4 cellular contexts compared by ENCODE assay signal in the genomic region with DNA sequence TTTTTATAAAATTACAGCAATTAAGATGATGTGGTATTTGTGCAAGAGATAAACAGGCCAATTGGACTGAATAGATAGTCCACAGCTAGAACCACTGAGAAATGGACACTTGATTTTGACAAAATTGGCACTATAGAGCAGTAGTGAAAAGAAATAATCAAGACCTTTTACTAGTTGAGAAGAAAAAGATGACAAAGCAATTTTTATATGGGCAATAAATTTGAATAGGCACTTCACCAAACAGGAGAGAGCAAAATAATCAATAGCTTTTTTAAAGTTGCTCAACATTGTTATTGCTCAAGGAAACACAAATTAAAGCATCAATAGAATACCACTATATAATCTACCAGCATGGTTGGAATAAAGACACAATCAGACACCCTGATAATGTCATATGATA.
TF ChIP-seq lines count a peak whose summit lies in the region.

No MANE protein-coding gene starts in this region.

TF ChIP-seq in HepG2, 621 proteins besides CTCF, POLR2A, EP300 and RAD21:
- TF ChIP-seq MAFK (conservative IDR thresholded peaks at IDR 0.05 in 1 of 2, IDR thresholded peaks at IDR 0.05 in 1 of 2; ENCODE audit: low read length in 2 of 2) (peak; percentile 52 to 74), NFE2L2 (IDR thresholded peaks at IDR 0.05; ENCODE audit: low read length) (peak; percentile 40; the same call in 1 of the 2 replicates), SRF (IDR thresholded peaks at IDR 0.05; ENCODE audit: low read depth, low read length) (no peak), POLR2G (IDR thresholded peaks at IDR 0.05; ENCODE audit: low read depth, low read length) (no peak), MAFF (IDR thresholded peaks at IDR 0.05; ENCODE audit: low read depth, low read length) (peak; percentile 65)

TF ChIP-seq in A549, 52 proteins besides CTCF, POLR2A, EP300 and RAD21:
- no peak for TF ChIP-seq SREBF2 (IDR thresholded peaks at IDR 0.05)
- TF ChIP-seq EHMT2 (IDR thresholded peaks at IDR 0.05; ENCODE audit: low read depth), result no peak
- TF ChIP-seq SMC3 (IDR thresholded peaks at IDR 0.05), result no peak
- no peak for TF ChIP-seq HEYL (CRISPR knock-in tag; IDR thresholded peaks at IDR 0.05)
- no peak for TF ChIP-seq FOXS1 (CRISPR knock-in tag; IDR thresholded peaks at IDR 0.05)
- peak; percentile 73 for TF ChIP-seq MAFK (IDR thresholded peaks at IDR 0.05; ENCODE audit: partially characterized antibody)
- no peak for TF ChIP-seq PHF8 (IDR thresholded peaks at IDR 0.05; ENCODE audit: borderline replicate concordance, low read depth)
- no peak for TF ChIP-seq JUN (IDR thresholded peaks at IDR 0.05)
TF ChIP-seq in A549: peak in this region for 1.

TF ChIP-seq in IMR-90, 13 proteins besides CTCF, POLR2A, EP300 and RAD21:
- TF ChIP-seq, protein P1, sequence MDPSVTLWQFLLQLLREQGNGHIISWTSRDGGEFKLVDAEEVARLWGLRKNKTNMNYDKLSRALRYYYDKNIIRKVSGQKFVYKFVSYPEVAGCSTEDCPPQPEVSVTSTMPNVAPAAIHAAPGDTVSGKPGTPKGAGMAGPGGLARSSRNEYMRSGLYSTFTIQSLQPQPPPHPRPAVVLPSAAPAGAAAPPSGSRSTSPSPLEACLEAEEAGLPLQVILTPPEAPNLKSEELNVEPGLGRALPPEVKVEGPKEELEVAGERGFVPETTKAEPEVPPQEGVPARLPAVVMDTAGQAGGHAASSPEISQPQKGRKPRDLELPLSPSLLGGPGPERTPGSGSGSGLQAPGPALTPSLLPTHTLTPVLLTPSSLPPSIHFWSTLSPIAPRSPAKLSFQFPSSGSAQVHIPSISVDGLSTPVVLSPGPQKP (IDR thresholded peaks at IDR 0.05; ENCODE audit: borderline replicate concordance, low read depth, low read length), result no peak
- TF ChIP-seq MAFK (IDR thresholded peaks at IDR 0.05; ENCODE audit: low read depth, low read length), result peak; percentile 45; the same call in 1 of the 2 replicates

TF ChIP-seq in K562, 482 proteins besides CTCF, POLR2A, EP300 and RAD21:
- TF ChIP-seq MAFF (IDR thresholded peaks at IDR 0.05; ENCODE audit: low read length) (peak; percentile 15; the same call in 1 of the 2 replicates), HSF4 (CRISPR knock-in tag; IDR thresholded peaks at IDR 0.05; ENCODE audit: borderline replicate concordance) (no peak), ZNF316 (IDR thresholded peaks at IDR 0.05) (peak; percentile 67), C11orf30 (IDR thresholded peaks at IDR 0.05; ENCODE audit: low read depth) (peak; percentile 31; the same call in 1 of the 2 replicates), GTF2F1 (IDR thresholded peaks at IDR 0.05; ENCODE audit: low read depth, low read length) (no peak), ZNF263 (CRISPR knock-in tag; IDR thresholded peaks at IDR 0.05; ENCODE audit: borderline replicate concordance) (no peak)
